In the genomic region with DNA sequence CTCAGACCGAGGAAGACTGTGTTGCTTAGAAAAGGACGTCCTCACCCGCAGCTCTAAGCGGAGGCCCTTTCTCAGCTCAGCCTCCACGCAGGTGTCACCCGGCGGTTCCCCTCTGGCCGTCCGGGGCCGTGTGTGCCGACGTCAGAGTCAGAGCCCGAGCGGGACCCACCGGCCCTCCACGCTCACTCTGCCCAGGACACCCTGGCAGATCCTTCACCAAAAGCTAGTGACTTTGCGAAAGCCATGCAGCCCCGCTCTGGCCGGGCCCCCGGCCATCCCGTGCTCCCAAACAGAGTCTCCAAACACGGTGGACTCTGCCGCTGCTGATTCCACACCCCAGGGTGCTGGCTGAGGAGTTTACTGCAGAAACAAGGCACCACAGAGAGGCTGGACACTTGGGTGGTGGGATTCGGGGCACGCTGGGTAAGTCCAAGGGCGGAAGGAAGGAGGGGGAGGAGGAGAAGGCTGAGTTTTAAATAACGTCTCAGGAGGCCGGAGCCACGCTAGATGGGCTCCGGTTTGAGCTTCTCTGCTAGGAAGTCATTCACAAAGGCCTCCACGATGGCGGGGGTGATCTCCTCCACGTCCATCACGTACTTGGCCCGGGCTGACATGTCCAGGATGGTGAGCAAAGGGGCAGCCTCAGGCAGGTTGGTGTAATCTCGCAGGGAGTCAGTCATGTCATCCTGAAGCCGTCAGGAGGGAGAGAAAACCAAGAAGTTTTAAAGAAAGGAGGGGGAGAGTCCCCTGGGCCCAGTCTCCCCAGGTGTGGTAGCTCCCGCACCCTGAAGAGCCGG, we compare ENCODE assay signal across 2 cellular contexts.
A peak's percentile ranks its signal among the peaks of the same experiment; 100 is the strongest.
TF ChIP-seq lines count a peak whose summit lies in the region.

No MANE protein-coding gene starts in this region.

TF ChIP-seq in HEK293, 187 proteins besides CTCF, POLR2A, EP300 and RAD21:
- TF ChIP-seq SCRT2 (tag by site-specific recombination; IDR thresholded peaks at IDR 0.05), result no peak
- TF ChIP-seq, protein P1, sequence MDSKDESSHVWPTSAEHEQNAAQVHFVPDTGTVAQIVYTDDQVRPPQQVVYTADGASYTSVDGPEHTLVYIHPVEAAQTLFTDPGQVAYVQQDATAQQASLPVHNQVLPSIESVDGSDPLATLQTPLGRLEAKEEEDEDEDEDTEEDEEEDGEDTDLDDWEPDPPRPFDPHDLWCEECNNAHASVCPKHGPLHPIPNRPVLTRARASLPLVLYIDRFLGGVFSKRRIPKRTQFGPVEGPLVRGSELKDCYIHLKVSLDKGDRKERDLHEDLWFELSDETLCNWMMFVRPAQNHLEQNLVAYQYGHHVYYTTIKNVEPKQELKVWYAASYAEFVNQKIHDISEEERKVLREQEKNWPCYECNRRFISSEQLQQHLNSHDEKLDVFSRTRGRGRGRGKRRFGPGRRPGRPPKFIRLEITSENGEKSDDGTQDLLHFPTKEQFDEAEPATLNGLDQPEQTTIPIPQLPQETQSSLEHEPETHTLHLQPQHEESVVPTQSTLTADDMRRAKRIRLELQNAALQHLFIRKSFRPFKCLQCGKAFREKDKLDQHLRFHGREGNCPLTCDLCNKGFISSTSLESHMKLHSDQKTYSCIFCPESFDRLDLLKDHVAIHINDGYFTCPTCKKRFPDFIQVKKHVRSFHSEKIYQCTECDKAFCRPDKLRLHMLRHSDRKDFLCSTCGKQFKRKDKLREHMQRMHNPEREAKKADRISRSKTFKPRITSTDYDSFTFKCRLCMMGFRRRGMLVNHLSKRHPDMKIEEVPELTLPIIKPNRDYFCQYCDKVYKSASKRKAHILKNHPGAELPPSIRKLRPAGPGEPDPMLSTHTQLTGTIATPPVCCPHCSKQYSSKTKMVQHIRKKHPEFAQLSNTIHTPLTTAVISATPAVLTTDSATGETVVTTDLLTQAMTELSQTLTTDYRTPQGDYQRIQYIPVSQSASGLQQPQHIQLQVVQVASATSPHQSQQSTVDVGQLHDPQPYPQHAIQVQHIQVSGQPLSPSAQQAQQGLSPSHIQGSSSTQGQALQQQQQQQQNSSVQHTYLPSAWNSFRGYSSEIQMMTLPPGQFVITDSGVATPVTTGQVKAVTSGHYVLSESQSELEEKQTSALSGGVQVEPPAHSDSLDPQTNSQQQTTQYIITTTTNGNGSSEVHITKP (tag by site-specific recombination; IDR thresholded peaks at IDR 0.05), result peak; percentile 84

TF ChIP-seq in H1, 55 proteins besides CTCF, POLR2A, EP300 and RAD21:
- no peak for TF ChIP-seq SP2 (IDR thresholded peaks at IDR 0.05; ENCODE audit: low read length)
- TF ChIP-seq BCL11A (IDR thresholded peaks at IDR 0.05; ENCODE audit: low read depth in 2 of 2, low read length in 2 of 2), result no peak
- TF ChIP-seq JUND (IDR thresholded peaks at IDR 0.05; ENCODE audit: low read length), result no peak
- no peak for TF ChIP-seq CBX5 (IDR thresholded peaks at IDR 0.05; ENCODE audit: low read depth, low read length)
- TF ChIP-seq SP1 (IDR thresholded peaks at IDR 0.05; ENCODE audit: low read depth, low read length), result no peak
- TF ChIP-seq TCF12 (IDR thresholded peaks at IDR 0.05; ENCODE audit: low read depth, low read length), result no peak
- TF ChIP-seq, protein P2, sequence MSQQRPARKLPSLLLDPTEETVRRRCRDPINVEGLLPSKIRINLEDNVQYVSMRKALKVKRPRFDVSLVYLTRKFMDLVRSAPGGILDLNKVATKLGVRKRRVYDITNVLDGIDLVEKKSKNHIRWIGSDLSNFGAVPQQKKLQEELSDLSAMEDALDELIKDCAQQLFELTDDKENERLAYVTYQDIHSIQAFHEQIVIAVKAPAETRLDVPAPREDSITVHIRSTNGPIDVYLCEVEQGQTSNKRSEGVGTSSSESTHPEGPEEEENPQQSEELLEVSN (IDR thresholded peaks at IDR 0.05), result no peak
- TF ChIP-seq BACH1 (IDR thresholded peaks at IDR 0.05; ENCODE audit: low read length), result no peak
- no peak for TF ChIP-seq SAP30 (IDR thresholded peaks at IDR 0.05; ENCODE audit: insufficient read depth, insufficient replicate concordance, low read length)
- no peak for TF ChIP-seq ZNF274 (IDR thresholded peaks at IDR 0.05; ENCODE audit: borderline replicate concordance, extremely low read depth, low read length)
- TF ChIP-seq, protein P3, sequence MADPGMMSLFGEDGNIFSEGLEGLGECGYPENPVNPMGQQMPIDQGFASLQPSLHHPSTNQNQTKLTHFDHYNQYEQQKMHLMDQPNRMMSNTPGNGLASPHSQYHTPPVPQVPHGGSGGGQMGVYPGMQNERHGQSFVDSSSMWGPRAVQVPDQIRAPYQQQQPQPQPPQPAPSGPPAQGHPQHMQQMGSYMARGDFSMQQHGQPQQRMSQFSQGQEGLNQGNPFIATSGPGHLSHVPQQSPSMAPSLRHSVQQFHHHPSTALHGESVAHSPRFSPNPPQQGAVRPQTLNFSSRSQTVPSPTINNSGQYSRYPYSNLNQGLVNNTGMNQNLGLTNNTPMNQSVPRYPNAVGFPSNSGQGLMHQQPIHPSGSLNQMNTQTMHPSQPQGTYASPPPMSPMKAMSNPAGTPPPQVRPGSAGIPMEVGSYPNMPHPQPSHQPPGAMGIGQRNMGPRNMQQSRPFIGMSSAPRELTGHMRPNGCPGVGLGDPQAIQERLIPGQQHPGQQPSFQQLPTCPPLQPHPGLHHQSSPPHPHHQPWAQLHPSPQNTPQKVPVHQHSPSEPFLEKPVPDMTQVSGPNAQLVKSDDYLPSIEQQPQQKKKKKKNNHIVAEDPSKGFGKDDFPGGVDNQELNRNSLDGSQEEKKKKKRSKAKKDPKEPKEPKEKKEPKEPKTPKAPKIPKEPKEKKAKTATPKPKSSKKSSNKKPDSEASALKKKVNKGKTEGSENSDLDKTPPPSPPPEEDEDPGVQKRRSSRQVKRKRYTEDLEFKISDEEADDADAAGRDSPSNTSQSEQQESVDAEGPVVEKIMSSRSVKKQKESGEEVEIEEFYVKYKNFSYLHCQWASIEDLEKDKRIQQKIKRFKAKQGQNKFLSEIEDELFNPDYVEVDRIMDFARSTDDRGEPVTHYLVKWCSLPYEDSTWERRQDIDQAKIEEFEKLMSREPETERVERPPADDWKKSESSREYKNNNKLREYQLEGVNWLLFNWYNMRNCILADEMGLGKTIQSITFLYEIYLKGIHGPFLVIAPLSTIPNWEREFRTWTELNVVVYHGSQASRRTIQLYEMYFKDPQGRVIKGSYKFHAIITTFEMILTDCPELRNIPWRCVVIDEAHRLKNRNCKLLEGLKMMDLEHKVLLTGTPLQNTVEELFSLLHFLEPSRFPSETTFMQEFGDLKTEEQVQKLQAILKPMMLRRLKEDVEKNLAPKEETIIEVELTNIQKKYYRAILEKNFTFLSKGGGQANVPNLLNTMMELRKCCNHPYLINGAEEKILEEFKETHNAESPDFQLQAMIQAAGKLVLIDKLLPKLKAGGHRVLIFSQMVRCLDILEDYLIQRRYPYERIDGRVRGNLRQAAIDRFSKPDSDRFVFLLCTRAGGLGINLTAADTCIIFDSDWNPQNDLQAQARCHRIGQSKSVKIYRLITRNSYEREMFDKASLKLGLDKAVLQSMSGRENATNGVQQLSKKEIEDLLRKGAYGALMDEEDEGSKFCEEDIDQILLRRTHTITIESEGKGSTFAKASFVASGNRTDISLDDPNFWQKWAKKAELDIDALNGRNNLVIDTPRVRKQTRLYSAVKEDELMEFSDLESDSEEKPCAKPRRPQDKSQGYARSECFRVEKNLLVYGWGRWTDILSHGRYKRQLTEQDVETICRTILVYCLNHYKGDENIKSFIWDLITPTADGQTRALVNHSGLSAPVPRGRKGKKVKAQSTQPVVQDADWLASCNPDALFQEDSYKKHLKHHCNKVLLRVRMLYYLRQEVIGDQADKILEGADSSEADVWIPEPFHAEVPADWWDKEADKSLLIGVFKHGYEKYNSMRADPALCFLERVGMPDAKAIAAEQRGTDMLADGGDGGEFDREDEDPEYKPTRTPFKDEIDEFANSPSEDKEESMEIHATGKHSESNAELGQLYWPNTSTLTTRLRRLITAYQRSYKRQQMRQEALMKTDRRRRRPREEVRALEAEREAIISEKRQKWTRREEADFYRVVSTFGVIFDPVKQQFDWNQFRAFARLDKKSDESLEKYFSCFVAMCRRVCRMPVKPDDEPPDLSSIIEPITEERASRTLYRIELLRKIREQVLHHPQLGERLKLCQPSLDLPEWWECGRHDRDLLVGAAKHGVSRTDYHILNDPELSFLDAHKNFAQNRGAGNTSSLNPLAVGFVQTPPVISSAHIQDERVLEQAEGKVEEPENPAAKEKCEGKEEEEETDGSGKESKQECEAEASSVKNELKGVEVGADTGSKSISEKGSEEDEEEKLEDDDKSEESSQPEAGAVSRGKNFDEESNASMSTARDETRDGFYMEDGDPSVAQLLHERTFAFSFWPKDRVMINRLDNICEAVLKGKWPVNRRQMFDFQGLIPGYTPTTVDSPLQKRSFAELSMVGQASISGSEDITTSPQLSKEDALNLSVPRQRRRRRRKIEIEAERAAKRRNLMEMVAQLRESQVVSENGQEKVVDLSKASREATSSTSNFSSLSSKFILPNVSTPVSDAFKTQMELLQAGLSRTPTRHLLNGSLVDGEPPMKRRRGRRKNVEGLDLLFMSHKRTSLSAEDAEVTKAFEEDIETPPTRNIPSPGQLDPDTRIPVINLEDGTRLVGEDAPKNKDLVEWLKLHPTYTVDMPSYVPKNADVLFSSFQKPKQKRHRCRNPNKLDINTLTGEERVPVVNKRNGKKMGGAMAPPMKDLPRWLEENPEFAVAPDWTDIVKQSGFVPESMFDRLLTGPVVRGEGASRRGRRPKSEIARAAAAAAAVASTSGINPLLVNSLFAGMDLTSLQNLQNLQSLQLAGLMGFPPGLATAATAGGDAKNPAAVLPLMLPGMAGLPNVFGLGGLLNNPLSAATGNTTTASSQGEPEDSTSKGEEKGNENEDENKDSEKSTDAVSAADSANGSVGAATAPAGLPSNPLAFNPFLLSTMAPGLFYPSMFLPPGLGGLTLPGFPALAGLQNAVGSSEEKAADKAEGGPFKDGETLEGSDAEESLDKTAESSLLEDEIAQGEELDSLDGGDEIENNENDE (IDR thresholded peaks at IDR 0.05; ENCODE audit: insufficient replicate concordance, low read length), result no peak
- TF ChIP-seq CREB1 (IDR thresholded peaks at IDR 0.05), result no peak
- no peak for TF ChIP-seq JUN (IDR thresholded peaks at IDR 0.05; ENCODE audit: low read depth, low read length)
- no peak for TF ChIP-seq SIX5 (IDR thresholded peaks at IDR 0.05; ENCODE audit: low read depth, low read length)
- TF ChIP-seq HDAC6 (IDR thresholded peaks at IDR 0.05; ENCODE audit: low read depth, low read length), result no peak
- TF ChIP-seq EGR1 (IDR thresholded peaks at IDR 0.05; ENCODE audit: borderline replicate concordance, low read depth, low read length), result no peak
- no peak for TF ChIP-seq SIRT6 (IDR thresholded peaks at IDR 0.05; ENCODE audit: low read length)
- no peak for TF ChIP-seq BRCA1 (IDR thresholded peaks at IDR 0.05; ENCODE audit: low read depth, low read length)
- TF ChIP-seq GTF2F1 (IDR thresholded peaks at IDR 0.05; ENCODE audit: borderline replicate concordance, low read depth, low read length), result no peak
